18 cellular contexts compared by ENCODE assay signal in the genomic region with DNA sequence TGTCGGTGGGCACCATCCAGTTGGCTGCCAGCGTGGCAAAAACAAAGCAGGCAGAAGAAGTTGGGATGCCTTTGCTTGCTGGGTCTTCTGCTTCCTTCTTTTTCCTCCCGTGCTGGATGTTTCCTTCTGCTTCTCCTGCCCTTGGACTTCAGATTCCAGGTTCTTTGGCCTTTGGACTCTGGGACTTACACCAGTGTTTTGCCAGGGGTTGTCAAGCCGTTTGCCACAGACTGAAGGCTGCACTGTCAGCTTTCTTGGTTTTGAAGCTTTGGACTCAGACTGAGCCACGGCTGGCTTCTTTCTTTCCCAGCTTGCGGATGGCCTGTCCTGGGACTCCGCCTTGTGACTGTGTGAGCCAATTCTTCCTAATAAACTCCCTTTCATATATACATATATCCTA. TPM values are rescaled to one million over a fixed set of nuclear protein-coding genes. Genes with fewer than 3 reads are reported as not detected.
DNase-seq lines count a peak whose midpoint lies in the region; ATAC-seq, FAIRE-seq and TF ChIP-seq lines count a peak whose summit lies in the region.
"Had no signal": no experiment of that assay in that cellular context is flagged by ENCODE, and none has a peak within 500 bp of the region (broad histone marks: within the 10 kb centered on the region; RNA-seq: fewer than 3 reads in every experiment).

No MANE protein-coding gene starts in this region.

- no TSS peak for BruUV-seq in K562 (replicated peaks; lab: Mats Ljungman, UMichigan)

- no peak for TF ChIP-seq RAD21 in K562 (CRISPR knock-in tag; conservative IDR thresholded peaks at IDR 0.05 in 1 of 2, IDR thresholded peaks at IDR 0.05 in 1 of 2)
- TF ChIP-seq RAD21 in liver (IDR thresholded peaks at IDR 0.05): no peak

- no peaks in the 10 kb centered on the region for H3K27me3 Mint-ChIP-seq in type B pancreatic cell
- H3K27me3 Mint-ChIP-seq: CD4-positive, alpha-beta memory T cell had no signal

- 42% methylated on average over 3 of the region's 7 CpGs for WGBS in K562 (ENCODE audit: insufficient coverage, low coverage, missing lambda C conversion rate)
- 74% methylated on average over 7 of the region's 7 CpGs for WGBS in liver

- H3K9me3 ChIP-seq in K562 (replicated peaks; ENCODE audit: control insufficient read depth, insufficient read depth, low read depth, low read length) (no peaks in the 10 kb centered on the region), liver (ENCODE audit: control insufficient read depth in 4 of 4, low read length in 3 of 4) (no peaks in the 10 kb centered on the region), osteoblast (ENCODE audit: low read depth, low read length) (no peaks in the 10 kb centered on the region)
- H3K9me3 ChIP-seq: A549 had no signal

- no peak overlapping the region for H3K27ac Mint-ChIP-seq in type B pancreatic cell
- H3K27ac Mint-ChIP-seq: CD4-positive, alpha-beta memory T cell; H9 had no signal

- no peaks in the 10 kb centered on the region for H3K9me3 Mint-ChIP-seq in type B pancreatic cell
- H3K9me3 Mint-ChIP-seq: CD4-positive, alpha-beta memory T cell; H9 had no signal

- no peak for TF ChIP-seq POLR2A in K562 (conservative IDR thresholded peaks at IDR 0.05)

- TF ChIP-seq CTCF in K562 (IDR thresholded peaks at IDR 0.05 in 2 of 3, conservative IDR thresholded peaks at IDR 0.05 in 1 of 3; ENCODE audit: insufficient read depth in 2 of 3, low read depth in 1 of 3, low read length in 3 of 3): no peak
- no peak for TF ChIP-seq CTCF in liver (IDR thresholded peaks at IDR 0.05; ENCODE audit: low read depth, low read length, missing input control)
- TF ChIP-seq CTCF in osteoblast (IDR thresholded peaks at IDR 0.05; ENCODE audit: extremely low read depth, low read depth, low read length): no peak
- TF ChIP-seq CTCF in type B pancreatic cell (conservative IDR thresholded peaks at IDR 0.05): no peak

- TF ChIP-seq EP300 in K562 (IDR thresholded peaks at IDR 0.05; ENCODE audit: low read length): no peak

- no peaks in the 10 kb centered on the region for H3K27me3 ChIP-seq in K562 (ENCODE audit: control insufficient read depth in 2 of 2, insufficient read depth in 2 of 2, low read length in 2 of 2)
- H3K27me3 ChIP-seq in liver (ENCODE audit: control insufficient read depth in 4 of 4, insufficient read depth in 4 of 4, low read length in 3 of 4): no peaks in the 10 kb centered on the region
- H3K27me3 ChIP-seq in osteoblast (ENCODE audit: insufficient read depth, low read length): no peaks in the 10 kb centered on the region

- no peaks in the 10 kb centered on the region for H3K4me1 Mint-ChIP-seq in type B pancreatic cell (ENCODE audit: unreplicated experiment)
- H3K4me1 Mint-ChIP-seq: CD4-positive, alpha-beta memory T cell; H9 had no signal

- no peaks in the 10 kb centered on the region for H4K20me1 ChIP-seq in K562 (replicated peaks; ENCODE audit: control insufficient read depth, insufficient read depth, low read length)
- no peaks in the 10 kb centered on the region for H4K20me1 ChIP-seq in osteoblast (ENCODE audit: insufficient read depth, low read length)

- CTCF ChIA-PET in K562 (lab: Yijun Ruan, JAX; ENCODE audit: low intra/inter-chr PET ratio): no interaction called here

- H3K4me3 ChIP-seq in K562: no peak overlapping the region
- no peak overlapping the region for H3K4me3 ChIP-seq in liver (ENCODE audit: low read depth in 1 of 3, low read length in 3 of 3)
- H3K4me3 ChIP-seq in osteoblast (ENCODE audit: insufficient read depth, low read length): no peak overlapping the region
- H3K4me3 ChIP-seq: A549 had no signal

- POLR2A ChIA-PET in K562 (lab: Yijun Ruan, JAX): interaction anchor here (1.2 kb wide), 1 partner anchor 9 kb away, joined by 4 read pairs; no protein-coding TSS in a partner anchor

- intact Hi-C loops in K562 (cut with micrococcal nuclease): no loop called here

- DNase-seq in NCI-H82 (lab: John Stamatoyannopoulos, UW) (peak; percentile 22), NCI-H82 treated with DMSO at 0.1 percent for 48 hours (lab: John Stamatoyannopoulos, UW; ENCODE audit: unreplicated experiment) (no peak), K562 (ENCODE audit: extremely low read depth in 1 of 4, low spot score in 3 of 4) (no peak), osteoblast (ENCODE audit: insufficient read length, low spot score, missing footprints) (no peak), HPDE6-E6E7 (ENCODE audit: extremely low spot score) (no peak), retina (no peak), type B pancreatic cell (ENCODE audit: extremely low spot score, unreplicated experiment) (no peak)
- DNase-seq: AML-193; CD4-positive, alpha-beta memory T cell; DMS153; DMS79; GDM1; H9 had no signal

- no peaks in the 10 kb centered on the region for H3K79me2 ChIP-seq in K562 (ENCODE audit: control insufficient read depth, insufficient read depth, low read length)
- H3K79me2 ChIP-seq in osteoblast (ENCODE audit: insufficient read depth, low read length): no peaks in the 10 kb centered on the region

- no peak overlapping the region for H3K4me2 ChIP-seq in K562 (ENCODE audit: insufficient read depth, low read length)
- no peak overlapping the region for H3K4me2 ChIP-seq in osteoblast (ENCODE audit: insufficient read depth, low read length)
- H3K4me2 ChIP-seq: A549 had no signal

- no peak for ATAC-seq in K562
- ATAC-seq: A549 had no signal

- H3K27ac ChIP-seq in K562 (ENCODE audit: extremely low read depth, low read depth, low read length) (no peak overlapping the region), liver (ENCODE audit: low read depth in 1 of 2, low read length in 2 of 2) (no peak overlapping the region), osteoblast (ENCODE audit: low read depth, low read length) (no peak overlapping the region)
- H3K27ac ChIP-seq: 22Rv1, C4-2B had no signal

- H2AFZ ChIP-seq in K562 (ENCODE audit: low read depth, low read length) (peak overlapping the region; percentile 51; the same call in 1 of the 2 replicates), osteoblast (ENCODE audit: low read length) (peak overlapping the region; percentile 56)

- no peaks in the 10 kb centered on the region for H3K4me1 ChIP-seq in K562 (replicated peaks in 1 of 2; ENCODE audit: control insufficient read depth in 2 of 2, insufficient read depth in 2 of 2, low read length in 2 of 2)
- no peaks in the 10 kb centered on the region for H3K4me1 ChIP-seq in liver (ENCODE audit: control insufficient read depth in 4 of 4, insufficient read depth in 4 of 4, low read length in 3 of 4)
- no peaks in the 10 kb centered on the region for H3K4me1 ChIP-seq in osteoblast (ENCODE audit: insufficient read depth, low read length)
- H3K4me1 ChIP-seq: A549 had no signal

- H3K36me3 ChIP-seq in K562 (ENCODE audit: control insufficient read depth, insufficient read depth, low read length): no peaks in the 10 kb centered on the region
- H3K36me3 ChIP-seq in liver (ENCODE audit: control insufficient read depth in 4 of 4, insufficient read depth in 3 of 4, low read depth in 1 of 4, low read length in 3 of 4): no peaks in the 10 kb centered on the region
- H3K36me3 ChIP-seq in osteoblast (ENCODE audit: insufficient read depth, low read length): no peaks in the 10 kb centered on the region

- H3K9ac ChIP-seq in K562 (ENCODE audit: insufficient read depth in 1 of 2, low read depth in 2 of 2, low read length in 2 of 2) (0 out of 4 replicates have a peak overlapping the region, but pooled peaks of 1 of the 2 experiments have one; percentile 17), liver (ENCODE audit: low read depth in 1 of 2, low read length in 2 of 2) (peak overlapping the region in 1 of 2 donors; percentile 16)

- no peaks in the 10 kb centered on the region for H3K9me1 ChIP-seq in K562 (ENCODE audit: control insufficient read depth, insufficient read depth, low read length)

- no peaks in the 10 kb centered on the region for H3K36me3 Mint-ChIP-seq in type B pancreatic cell
- H3K36me3 Mint-ChIP-seq: CD4-positive, alpha-beta memory T cell had no signal

- FAIRE-seq in K562 (lab: Jason Lieb, UNC): no peak
- FAIRE-seq: A549, H1 had no signal

- in situ Hi-C loops in K562 (cut with MboI): no loop called here

- H3K4me3 Mint-ChIP-seq in type B pancreatic cell: no peak overlapping the region
- H3K4me3 Mint-ChIP-seq: CD4-positive, alpha-beta memory T cell; H9 had no signal

TF ChIP-seq in K562, 482 proteins besides CTCF, POLR2A, EP300 and RAD21 (continues in another document):
- no peak for TF ChIP-seq KLF10 (CRISPR knock-in tag; IDR thresholded peaks at IDR 0.05)
- no peak for TF ChIP-seq KLF6 (CRISPR knock-in tag; IDR thresholded peaks at IDR 0.05; ENCODE audit: borderline replicate concordance)
- no peak for TF ChIP-seq CREBBP (IDR thresholded peaks at IDR 0.05; ENCODE audit: low read depth, low read length)
- TF ChIP-seq ZNF140 (CRISPR knock-in tag; IDR thresholded peaks at IDR 0.05): no peak
- no peak for TF ChIP-seq EHMT2 (IDR thresholded peaks at IDR 0.05)
- TF ChIP-seq ZNF583 (CRISPR knock-in tag; IDR thresholded peaks at IDR 0.05): no peak

TF ChIP-seq in liver, 16 proteins besides CTCF, POLR2A, EP300 and RAD21:
- TF ChIP-seq HNF4A (conservative IDR thresholded peaks at IDR 0.05): peak; percentile 21 to 51
- no peak for TF ChIP-seq HNF4G (IDR thresholded peaks at IDR 0.05)
TF ChIP-seq in liver: peak in this region for 1.

RNA-seq across cellular contexts. Expression of a gene that starts 11.4 kb away (rescaled TPM):
- 15.1 and 59.1 TPM in 2 replicates for total RNA-seq in K562 (2011; cell fraction: chromatin; rRNA removed; ENCODE audit: low replicate concordance)
- total RNA-seq in K562 (2011; cell fraction: nucleolus; rRNA removed): 6.8 and 10.8 TPM in 2 replicates
- total RNA-seq in K562 (2011; cell fraction: nucleoplasm; rRNA removed): 35.4 and 55.9 TPM in 2 replicates
- total RNA-seq in K562 (2014; rRNA removed): 7.2 and 9.3 TPM in 2 replicates
- total RNA-seq in K562 (2014; rRNA removed; fragmentation: Illumina TruSeq; extraction: Trizol): 16.9 and 18.2 TPM in 2 replicates
- total RNA-seq in K562 (2015; rRNA removed; fragmentation: Illumina TruSeq; extraction: Trizol): 14.9 and 15.7 TPM in 2 replicates
- 20.3 and 23.7 TPM in 2 replicates for total RNA-seq in K562 (2021)
- polyA plus RNA-seq in K562 (2011; rRNA removed): 8.6 and 9.5 TPM in 2 replicates
- polyA plus RNA-seq in K562 (2011; cell fraction: cytosol; rRNA removed): 3.0 and 4.8 TPM in 2 replicates
- 7.8 and 8.1 TPM in 2 replicates for polyA plus RNA-seq in K562 (2011; cell fraction: nucleus; rRNA removed)
- 4.4 and 5.1 TPM in 2 replicates for polyA plus RNA-seq in K562 (2012)
- polyA plus RNA-seq in K562 (2014; fragmentation: Illumina TruSeq; extraction: Trizol): 7.4 and 14.4 TPM in 2 replicates
- 1 to 10 TPM; 3.6 to 7.2 TPM for polyA plus RNA-seq in K562 (2014; fragmentation: Nextera tagmentation; extraction: Ambion mirVana)
- polyA plus RNA-seq in K562 (2014; rRNA removed): 9.7 and 25.2 TPM in 2 replicates
- 22.9 and 31.8 TPM in 2 replicates for polyA minus RNA-seq in K562 (2011; rRNA and poly(A)+ RNA removed)
- polyA minus RNA-seq in K562 (2011; cell fraction: cytosol; rRNA and poly(A)+ RNA removed): 11.8 and 12.9 TPM in 2 replicates
- 17.9 and 25.0 TPM in 2 replicates for polyA minus RNA-seq in K562 (2011; cell fraction: nucleus; rRNA and poly(A)+ RNA removed)
- total RNA-seq in liver: 10 to 100 TPM; 21.6 to 31.2 TPM
- 1 to 10 TPM; 2.5 to 7.4 TPM for polyA plus RNA-seq in liver
- total RNA-seq in osteoblast: 19.2 and 25.0 TPM in 2 replicates
- 53.6 and 55.1 TPM in 2 replicates for total RNA-seq in type B pancreatic cell (ENCODE audit: low replicate concordance)
